ENCODE assay signal across 8 cellular contexts in genomic region chr4:108650212-108651067, GRCh38. TPM values are rescaled to one million over a fixed set of nuclear protein-coding genes. Genes with fewer than 3 reads are reported as not detected.
A peak's percentile ranks its signal among the peaks of the same experiment; 100 is the strongest.
DNase-seq lines count a peak whose midpoint lies in the region; ATAC-seq and TF ChIP-seq lines count a peak whose summit lies in the region.

Gene OSTC, plus strand, starts transcription at chr4:108650599. Its CDS starts 57 bp downstream, at chr4:108650656.

- H3K4me1 Mint-ChIP-seq in osteocyte (ENCODE audit: unreplicated experiment), result peaks cover 38% of the 10 kb centered on the region

- ATAC-seq in HG02759 (IDR thresholded peaks at IDR 0.05; ENCODE audit: unreplicated experiment), result peak; percentile 93

- TF ChIP-seq CTCF in GM12864 (IDR thresholded peaks at IDR 0.05; ENCODE audit: low read depth, low read length, missing control alignments), result peak; percentile 9
- peak; percentile 30 for TF ChIP-seq CTCF in osteocyte (IDR thresholded peaks at IDR 0.05)

- H3K27me3 Mint-ChIP-seq in osteocyte (ENCODE audit: unreplicated experiment), result no peaks in the 10 kb centered on the region

- peak within 1 kb of the TSS; percentile 86 for H3K4me3 Mint-ChIP-seq in osteocyte (ENCODE audit: unreplicated experiment)

- H3K9me3 ChIP-seq in thymus (ENCODE audit: control insufficient read depth), result no peaks in the 10 kb centered on the region

- no peaks in the 10 kb centered on the region for H3K9me3 Mint-ChIP-seq in osteocyte (ENCODE audit: unreplicated experiment)

- no peaks in the 10 kb centered on the region for H3K27me3 ChIP-seq in thymus (ENCODE audit: control insufficient read depth, insufficient read depth)

- peak within 1 kb of the TSS; percentile 94 for H3K27ac Mint-ChIP-seq in osteocyte (ENCODE audit: unreplicated experiment)

- H3K36me3 ChIP-seq in thymus (ENCODE audit: control insufficient read depth, insufficient read depth), result no peaks in the 10 kb centered on the region

- peak; percentile 88 for DNase-seq in GM12864 (ENCODE audit: low read depth)
- peak; percentile 92 to 99 (median 94) for DNase-seq in NCI-H1417 (lab: John Stamatoyannopoulos, UW)
- peak; percentile 76 to 88 for DNase-seq in SW 1271 (lab: John Stamatoyannopoulos, UW)
- DNase-seq in activated naive CD8-positive, alpha-beta T cell treated with anti-CD3 and anti-CD28 coated beads, Interleukin-2, amount 50 U/mL, for 16 hours (ENCODE audit: low read depth, low spot score), result peak; percentile 84
- DNase-seq in head of caudate nucleus, result peak; percentile 94 to 99 (median 97)
- peak; percentile 97 for DNase-seq in osteocyte (ENCODE audit: extremely low spot score, unreplicated experiment)

- WGBS in thymus, result under 1% methylated on average over 46 of the region's 46 CpGs

- intact Hi-C loops in head of caudate nucleus (cut with DNase I), result no loop called here

- H3K27ac ChIP-seq in thymus (ENCODE audit: low read depth), result peak within 1 kb of the TSS; percentile 82

- H3K4me3 ChIP-seq in GM12864 (ENCODE audit: low read depth, low read length), result peak within 1 kb of the TSS; percentile 70
- peak within 1 kb of the TSS; percentile 70 for H3K4me3 ChIP-seq in thymus (ENCODE audit: low read length)

- peaks cover 11% of the 10 kb centered on the region for H3K4me1 ChIP-seq in thymus (ENCODE audit: control insufficient read depth, insufficient read depth, low read length)

- peaks cover 9% of the 10 kb centered on the region for H3K36me3 Mint-ChIP-seq in osteocyte (ENCODE audit: unreplicated experiment)

RNA-seq across cellular contexts. Expression of gene OSTC, which starts in this region (rescaled TPM):
- 222 and 235 TPM in 2 replicates for total RNA-seq in osteocyte
- polyA plus RNA-seq in thymus, result 178 TPM

Comparison
In these comparisons a context has a peak if more than half of its experiments do, and no peak if none do; other contexts are left out.
1. Peak in every context shown above with its lines: DNase-seq, ATAC-seq, H3K4me3 ChIP-seq and H3K27ac ChIP-seq.